Comparison of ENCODE assay signal across 1 cellular context in the genomic region with DNA sequence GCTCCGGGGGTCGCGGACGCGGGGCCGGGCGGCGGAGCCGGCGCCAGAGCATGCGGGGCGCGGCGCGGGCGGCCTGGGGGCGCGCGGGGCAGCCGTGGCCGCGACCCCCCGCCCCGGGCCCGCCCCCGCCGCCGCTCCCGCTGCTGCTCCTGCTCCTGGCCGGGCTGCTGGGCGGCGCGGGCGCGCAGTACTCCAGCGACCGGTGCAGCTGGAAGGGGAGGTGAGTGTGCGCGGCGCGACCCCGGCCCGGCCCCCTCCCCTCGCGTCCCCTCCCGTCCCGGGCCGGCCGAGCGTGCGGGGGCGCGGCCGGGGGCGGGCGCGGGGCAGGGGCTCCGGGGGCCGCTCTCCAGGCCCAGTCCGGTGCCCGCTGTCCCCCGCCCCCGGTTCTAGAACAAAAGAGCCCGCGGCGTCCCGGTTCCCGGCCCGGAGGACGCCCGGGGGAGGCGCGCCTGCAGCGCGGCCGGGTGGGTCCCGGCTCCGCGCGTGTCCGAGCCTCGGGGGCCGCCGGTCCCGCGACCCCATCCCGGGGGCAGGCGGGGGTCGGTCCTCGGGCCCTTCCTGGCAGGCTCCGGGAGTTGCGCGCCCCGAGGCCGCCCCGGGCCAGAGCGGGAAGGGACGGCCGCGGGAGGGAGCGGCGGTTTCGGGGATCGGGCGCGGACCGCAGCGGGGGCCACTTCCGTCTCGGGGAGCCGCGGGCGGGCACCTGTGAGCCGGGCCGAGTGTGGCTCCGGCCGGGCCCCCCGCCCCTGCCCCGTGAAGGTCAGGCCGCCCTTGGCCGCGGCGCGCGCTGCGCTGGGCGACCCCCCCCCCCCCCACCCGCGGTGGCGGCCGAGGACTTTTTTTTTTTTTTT.
TF ChIP-seq lines count a peak whose summit lies in the region.

No MANE protein-coding gene starts in this region.

TF ChIP-seq in endothelial cell of umbilical vein, 7 proteins besides CTCF, POLR2A, EP300 and RAD21 (continued from another document):
- TF ChIP-seq GATA2 (IDR thresholded peaks at IDR 0.05; ENCODE audit: insufficient read depth, insufficient read length, low read depth, low read length) (no peak), JUN (IDR thresholded peaks at IDR 0.05; ENCODE audit: borderline replicate concordance, insufficient read depth, insufficient read length, low read depth) (no peak), EZH2 (IDR thresholded peaks at IDR 0.05; ENCODE audit: borderline replicate concordance, low read depth, low read length, severe bottlenecking) (no peak), POLR2AphosphoS5 (IDR thresholded peaks at IDR 0.05; ENCODE audit: insufficient read depth, low read depth, low read length) (no peak), FOS (IDR thresholded peaks at IDR 0.05; ENCODE audit: borderline replicate concordance, insufficient read depth, low read length) (no peak), MYC (IDR thresholded peaks at IDR 0.05; ENCODE audit: low read depth, low read length) (no peak)
